14 cellular contexts compared by ENCODE assay signal in the genomic region with DNA sequence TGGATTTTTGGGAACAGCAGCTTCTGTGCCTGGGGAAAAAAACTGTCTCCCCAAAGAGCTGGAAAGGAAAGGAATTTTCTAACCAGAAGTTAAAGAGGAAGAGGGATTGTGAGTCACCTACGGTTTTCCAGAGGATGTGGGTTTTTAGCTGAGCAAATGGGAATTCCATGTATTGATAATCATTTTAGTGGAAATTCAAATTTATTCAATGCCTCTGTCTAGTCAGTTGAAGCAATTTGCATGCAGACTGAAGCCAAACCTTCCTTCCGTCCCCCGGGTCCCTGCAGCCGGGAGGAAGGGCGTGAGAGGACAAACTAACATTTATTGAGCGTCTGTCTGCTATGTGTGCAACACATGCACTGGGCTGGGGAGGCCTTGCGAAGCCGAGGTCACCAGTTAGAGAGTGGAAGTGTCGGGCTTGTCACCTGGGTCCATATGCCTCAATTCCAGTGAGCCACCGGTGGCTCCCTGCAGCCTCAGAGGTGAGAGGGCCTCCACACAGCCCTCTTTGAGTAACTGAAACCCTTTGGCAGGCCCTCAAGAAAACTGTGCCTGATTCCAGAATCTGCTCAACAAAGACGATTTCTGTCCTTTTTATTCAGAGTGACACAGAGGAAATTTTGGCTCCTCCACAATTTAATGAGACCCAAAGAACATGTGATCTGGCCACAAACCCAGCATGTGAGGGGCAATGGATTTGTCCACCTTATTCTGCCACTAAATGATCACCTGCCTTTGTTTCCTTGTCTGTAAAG.
DNase-seq lines count a peak whose midpoint lies in the region; ATAC-seq and TF ChIP-seq lines count a peak whose summit lies in the region.
"Had no signal": no experiment of that assay in that cellular context is flagged by ENCODE, and none has a peak within 500 bp of the region (broad histone marks: within the 10 kb centered on the region; RNA-seq: fewer than 3 reads in every experiment).

No MANE protein-coding gene starts in this region.

- H3K27me3 Mint-ChIP-seq in MCF 10A (ENCODE audit: insufficient read depth, unreplicated experiment): no peaks in the 10 kb centered on the region

- dilution Hi-C loops in mammary epithelial cell (cut with HindIII; ENCODE audit: low sequenced_read_pairs): no loop called here

- intact Hi-C loops in mammary epithelial cell (cut with micrococcal nuclease): no loop called here
- intact Hi-C loops in MCF 10A (cut with micrococcal nuclease): no loop called here
- intact Hi-C loops in left colon (cut with DNase I, micrococcal nuclease): no loop called here

- no TSS peak for BruUV-seq in mammary epithelial cell (replicated peaks; lab: Mats Ljungman, UMichigan)
- no TSS peak for BruUV-seq in MCF 10A (replicated peaks; lab: Mats Ljungman, UMichigan)

- DNase-seq in mammary epithelial cell: peak; percentile 25
- DNase-seq in MCF 10A (ENCODE audit: unreplicated experiment): no peak
- peak; percentile 47 to 56 for DNase-seq in SW 1271 (lab: John Stamatoyannopoulos, UW)
- peak; percentile 47 for DNase-seq in fibroblast of the aortic adventitia (ENCODE audit: low read depth)
- DNase-seq in stromal cell of bone marrow (ENCODE audit: low read depth): peak; percentile 30
- DNase-seq in left colon: no peak
- DNase-seq in DMS53 treated with DMSO at 0.1 percent for 48 hours (lab: John Stamatoyannopoulos, UW; ENCODE audit: unreplicated experiment): no peak
- DNase-seq: activated naive CD4-positive, alpha-beta T cell; central memory CD4-positive, alpha-beta T cell; naive thymus-derived CD8-positive, alpha-beta T cell had no signal

- no peak overlapping the region for H3K4me3 ChIP-seq in mammary epithelial cell (replicated peaks in 1 of 3; ENCODE audit: insufficient read depth in 1 of 3, low read depth in 2 of 3, low read length in 3 of 3)
- no peak overlapping the region for H3K4me3 ChIP-seq in fibroblast of the aortic adventitia (ENCODE audit: low read depth, low read length)
- H3K4me3 ChIP-seq: skin epidermis had no signal

- 84% methylated on average over 11 of the region's 11 CpGs for WGBS in mammary epithelial cell (ENCODE audit: low coverage, missing lambda C conversion rate)

- H3K36me3 ChIP-seq in mammary epithelial cell (ENCODE audit: insufficient read depth, low read length): no peaks in the 10 kb centered on the region

- no peaks in the 10 kb centered on the region for H3K4me1 Mint-ChIP-seq in MCF 10A (ENCODE audit: insufficient read depth, unreplicated experiment)

- CTCF ChIA-PET in mammary epithelial cell (lab: Charles Lee; ENCODE audit: low non-redundant PET) (no interaction called here), MCF 10A (lab: Yijun Ruan, JAX) (interaction anchor here (0.6 to 2.0 kb wide), 3 partner anchors 11 to 143 kb away, joined by 3 to 5 read pairs (median 3); no protein-coding TSS in a partner anchor)

- H4K20me1 ChIP-seq in mammary epithelial cell (ENCODE audit: insufficient read depth, low read length): no peaks in the 10 kb centered on the region

- in situ Hi-C loops in mammary epithelial cell (cut with MboI; ENCODE audit: low sequenced_read_pairs in 2 of 2): no loop called here

- TF ChIP-seq CTCF in mammary epithelial cell (conservative IDR thresholded peaks at IDR 0.05 in 1 of 2, IDR thresholded peaks at IDR 0.05 in 1 of 2; ENCODE audit: extremely low read depth in 1 of 2, insufficient read depth in 1 of 2, low read depth in 1 of 2, low read length in 2 of 2) (no peak), MCF 10A (IDR thresholded peaks at IDR 0.05; ENCODE audit: unreplicated experiment) (no peak), fibroblast of the aortic adventitia (IDR thresholded peaks at IDR 0.05; ENCODE audit: insufficient read depth, low read length) (no peak)

- no peaks in the 10 kb centered on the region for H3K27me3 ChIP-seq in mammary epithelial cell (ENCODE audit: insufficient read depth, low read length)

- no peak overlapping the region for H3K27ac ChIP-seq in mammary epithelial cell (ENCODE audit: insufficient read depth, low read depth, low read length)
- H3K27ac ChIP-seq: 22Rv1 had no signal

- ATAC-seq in GM19463 (IDR thresholded peaks at IDR 0.05; ENCODE audit: unreplicated experiment): no peak
- ATAC-seq in left colon: no peak
- ATAC-seq: naive thymus-derived CD8-positive, alpha-beta T cell; Panc1 had no signal

- H3K4me3 Mint-ChIP-seq in MCF 10A (ENCODE audit: unreplicated experiment): no peak overlapping the region
- H3K4me3 Mint-ChIP-seq: naive thymus-derived CD8-positive, alpha-beta T cell had no signal

- no peaks in the 10 kb centered on the region for H3K9me3 ChIP-seq in mammary epithelial cell (replicated peaks; ENCODE audit: insufficient read depth, low read length)

- no peaks in the 10 kb centered on the region for H3K79me2 ChIP-seq in mammary epithelial cell (ENCODE audit: insufficient read depth, low read length)

- no peak overlapping the region for H3K9ac ChIP-seq in mammary epithelial cell (ENCODE audit: insufficient read depth, low read length)

- peaks cover 37% of the 10 kb centered on the region for H3K4me1 ChIP-seq in mammary epithelial cell (ENCODE audit: insufficient read depth, low read length)

- POLR2A ChIA-PET in MCF 10A (lab: Yijun Ruan, JAX): no interaction called here

- H3K9me3 Mint-ChIP-seq in MCF 10A (ENCODE audit: unreplicated experiment): no peaks in the 10 kb centered on the region
- H3K9me3 Mint-ChIP-seq: naive thymus-derived CD8-positive, alpha-beta T cell had no signal

- peak overlapping the region; percentile 59 for H3K4me2 ChIP-seq in mammary epithelial cell (ENCODE audit: insufficient read depth, low read depth, low read length)

- H3K36me3 Mint-ChIP-seq in MCF 10A (ENCODE audit: insufficient read depth, unreplicated experiment): no peaks in the 10 kb centered on the region
- H3K36me3 Mint-ChIP-seq: naive thymus-derived CD8-positive, alpha-beta T cell had no signal

- H2AFZ ChIP-seq in mammary epithelial cell (ENCODE audit: low read depth, low read length): no peak overlapping the region

- H3K27ac Mint-ChIP-seq in MCF 10A (ENCODE audit: low read depth, unreplicated experiment): no peak overlapping the region
- H3K27ac Mint-ChIP-seq: naive thymus-derived CD8-positive, alpha-beta T cell had no signal

Comparison
In these comparisons a context has a peak if more than half of its experiments do, and no peak if none do; other contexts are left out.
1. DNase-seq: peak in mammary epithelial cell (single experiment), SW 1271 (2 of 2), fibroblast of the aortic adventitia (single experiment) and stromal cell of bone marrow (single experiment); none in MCF 10A (single experiment), left colon (0 of 2) and DMS53 treated with DMSO at 0.1 percent for 48 hours (single experiment).